12 cellular contexts compared by ENCODE assay signal in genomic region chr1:43796111-43796581, GRCh38.
DNase-seq lines count a peak whose midpoint lies in the region; ATAC-seq and TF ChIP-seq lines count a peak whose summit lies in the region.
"Had no signal": no experiment of that assay in that cellular context is flagged by ENCODE, and none has a peak within 500 bp of the region (broad histone marks: within the 10 kb centered on the region; RNA-seq: fewer than 3 reads in every experiment).

No MANE protein-coding gene starts in this region.

- TF ChIP-seq EP300 in Ishikawa (IDR thresholded peaks at IDR 0.05; ENCODE audit: borderline replicate concordance): no peak

- no peaks in the 10 kb centered on the region for H3K36me3 ChIP-seq in mucosa of descending colon (ENCODE audit: low read depth)
- no peaks in the 10 kb centered on the region; the same call in 1 of the 2 replicates for H3K36me3 ChIP-seq in H7 (replicated peaks; ENCODE audit: control insufficient read depth, insufficient read depth, low read length)

- H3K4me1 ChIP-seq in mucosa of descending colon (ENCODE audit: low read depth): no peaks in the 10 kb centered on the region

- intact Hi-C loops in mucosa of descending colon (cut with DNase I, micrococcal nuclease): no loop called here

- H3K9me3 ChIP-seq in mucosa of descending colon: no peaks in the 10 kb centered on the region

- TF ChIP-seq CTCF in AG09309 (IDR thresholded peaks at IDR 0.05; ENCODE audit: control insufficient read depth, insufficient read depth, low read depth, low read length, missing control alignments): no peak
- TF ChIP-seq CTCF in mucosa of descending colon (IDR thresholded peaks at IDR 0.05): no peak

- DNase-seq in AG09309 (ENCODE audit: low read depth) (peak; percentile 34), amniotic epithelial cell (ENCODE audit: low read depth) (peak; percentile 79), left kidney (ENCODE audit: low read depth, low spot score) (peak; percentile 34), mucosa of descending colon (no peak), H7 (no peak)
- DNase-seq in stimulated activated CD4-positive, alpha-beta T cell treated with anti-CD3 and anti-CD28 coated beads, Interleukin-2, amount 100 ng/mL, for 24 hours: no peak
- DNase-seq: activated T-cell treated with anti-CD3 and anti-CD28 coated beads, Interleukin-2, amount 50 U/mL, for 4 hours; glutamatergic neuron; stimulated activated naive CD8-positive, alpha-beta T cell treated with anti-CD3 and anti-CD28 coated beads, Interleukin-15, amount 100 ng/mL, for 72 hours had no signal

- ATAC-seq in mucosa of descending colon (no peak), HG03439 (IDR thresholded peaks at IDR 0.05; ENCODE audit: unreplicated experiment) (no peak)
- ATAC-seq: activated T-cell treated with anti-CD3 and anti-CD28 coated beads, Interleukin-2, amount 50 U/mL, for 4 hours; GM12878; stimulated activated naive CD8-positive, alpha-beta T cell treated with anti-CD3 and anti-CD28 coated beads, Interleukin-15, amount 100 ng/mL, for 72 hours had no signal

- H3K27me3 ChIP-seq in H7 (ENCODE audit: control insufficient read depth, insufficient read depth, low read length): no peaks in the 10 kb centered on the region

- no peak overlapping the region for H3K4me3 ChIP-seq in AG09309 (ENCODE audit: control insufficient read depth, low read depth, low read length)
- no peak overlapping the region for H3K4me3 ChIP-seq in mucosa of descending colon
- no peak overlapping the region for H3K4me3 ChIP-seq in H7 (ENCODE audit: insufficient read depth, low read depth, low read length)
- H3K4me3 ChIP-seq: GM12878 had no signal

- TF ChIP-seq RAD21 in Ishikawa (IDR thresholded peaks at IDR 0.05; ENCODE audit: low read depth): no peak

TF ChIP-seq in Ishikawa, 13 proteins besides CTCF, POLR2A, EP300 and RAD21:
- no peak for TF ChIP-seq TAF1 (IDR thresholded peaks at IDR 0.05; ENCODE audit: low read depth)
- TF ChIP-seq, protein P1, sequence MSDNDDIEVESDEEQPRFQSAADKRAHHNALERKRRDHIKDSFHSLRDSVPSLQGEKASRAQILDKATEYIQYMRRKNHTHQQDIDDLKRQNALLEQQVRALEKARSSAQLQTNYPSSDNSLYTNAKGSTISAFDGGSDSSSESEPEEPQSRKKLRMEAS (IDR thresholded peaks at IDR 0.05): no peak
- no peak for TF ChIP-seq ZBTB7A (IDR thresholded peaks at IDR 0.05; ENCODE audit: low read depth)
- TF ChIP-seq NFIC (IDR thresholded peaks at IDR 0.05): peak; percentile 18; the same call in 1 of the 2 replicates
- TF ChIP-seq FOXM1 (IDR thresholded peaks at IDR 0.05; ENCODE audit: borderline replicate concordance, low read depth): no peak
- no peak for TF ChIP-seq EGR1 (IDR thresholded peaks at IDR 0.05)
- TF ChIP-seq, protein P2, sequence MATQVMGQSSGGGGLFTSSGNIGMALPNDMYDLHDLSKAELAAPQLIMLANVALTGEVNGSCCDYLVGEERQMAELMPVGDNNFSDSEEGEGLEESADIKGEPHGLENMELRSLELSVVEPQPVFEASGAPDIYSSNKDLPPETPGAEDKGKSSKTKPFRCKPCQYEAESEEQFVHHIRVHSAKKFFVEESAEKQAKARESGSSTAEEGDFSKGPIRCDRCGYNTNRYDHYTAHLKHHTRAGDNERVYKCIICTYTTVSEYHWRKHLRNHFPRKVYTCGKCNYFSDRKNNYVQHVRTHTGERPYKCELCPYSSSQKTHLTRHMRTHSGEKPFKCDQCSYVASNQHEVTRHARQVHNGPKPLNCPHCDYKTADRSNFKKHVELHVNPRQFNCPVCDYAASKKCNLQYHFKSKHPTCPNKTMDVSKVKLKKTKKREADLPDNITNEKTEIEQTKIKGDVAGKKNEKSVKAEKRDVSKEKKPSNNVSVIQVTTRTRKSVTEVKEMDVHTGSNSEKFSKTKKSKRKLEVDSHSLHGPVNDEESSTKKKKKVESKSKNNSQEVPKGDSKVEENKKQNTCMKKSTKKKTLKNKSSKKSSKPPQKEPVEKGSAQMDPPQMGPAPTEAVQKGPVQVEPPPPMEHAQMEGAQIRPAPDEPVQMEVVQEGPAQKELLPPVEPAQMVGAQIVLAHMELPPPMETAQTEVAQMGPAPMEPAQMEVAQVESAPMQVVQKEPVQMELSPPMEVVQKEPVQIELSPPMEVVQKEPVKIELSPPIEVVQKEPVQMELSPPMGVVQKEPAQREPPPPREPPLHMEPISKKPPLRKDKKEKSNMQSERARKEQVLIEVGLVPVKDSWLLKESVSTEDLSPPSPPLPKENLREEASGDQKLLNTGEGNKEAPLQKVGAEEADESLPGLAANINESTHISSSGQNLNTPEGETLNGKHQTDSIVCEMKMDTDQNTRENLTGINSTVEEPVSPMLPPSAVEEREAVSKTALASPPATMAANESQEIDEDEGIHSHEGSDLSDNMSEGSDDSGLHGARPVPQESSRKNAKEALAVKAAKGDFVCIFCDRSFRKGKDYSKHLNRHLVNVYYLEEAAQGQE (IDR thresholded peaks at IDR 0.05; ENCODE audit: low read depth): no peak
- no peak for TF ChIP-seq CEBPB (IDR thresholded peaks at IDR 0.05)

Comparison
In these comparisons a context has a peak if more than half of its experiments do, and no peak if none do; other contexts are left out.
1. DNase-seq: peak in AG09309 (single experiment), amniotic epithelial cell (single experiment) and left kidney (single experiment); none in mucosa of descending colon (0 of 3), H7 (single experiment) and stimulated activated CD4-positive, alpha-beta T cell treated with anti-CD3 and anti-CD28 coated beads, Interleukin-2, amount 100 ng/mL, for 24 hours (0 of 2).